ENCODE assay signal across 8 cellular contexts in genomic region chr15:50315814-50316630, GRCh38. TPM values are rescaled to one million over a fixed set of nuclear protein-coding genes. Genes with fewer than 3 reads are reported as not detected.
A peak's percentile ranks its signal among the peaks of the same experiment; 100 is the strongest.
DNase-seq lines count a peak whose midpoint lies in the region; ATAC-seq, FAIRE-seq and TF ChIP-seq lines count a peak whose summit lies in the region.

No MANE protein-coding gene starts in this region.

- RAD21 ChIA-PET in HCT116 (lab: Charles Lee; ENCODE audit: low non-redundant PET in 1 of 2, low total read pairs in 2 of 2, uncharacterized antibody in 2 of 2, unreplicated experiment in 2 of 2) = interaction anchor here (0.9 to 1.1 kb wide), 6 partner anchors 134 to 313 kb away, joined by 3 to 9 read pairs (median 5); partner anchors contain the start of gene SLC27A2 (in 1 of the 2)

- TF ChIP-seq CTCF in HCT116 (IDR thresholded peaks at IDR 0.05 in 2 of 3, conservative IDR thresholded peaks at IDR 0.05 in 1 of 3; ENCODE audit: borderline replicate concordance in 1 of 3, insufficient read depth in 1 of 3, low read depth in 2 of 3, low read length in 2 of 3) = peak; percentile 57 to 75 (median 58); a peak in 5 of 6 replicates

- peak; percentile 62 for ATAC-seq in HCT116
- no peak for ATAC-seq in HG02588 (IDR thresholded peaks at IDR 0.05; ENCODE audit: unreplicated experiment)
- no peak for ATAC-seq in HG03139 (IDR thresholded peaks at IDR 0.05; ENCODE audit: unreplicated experiment)

- POLR2A ChIA-PET in HCT116 (lab: Charles Lee) = interaction anchor here (1.0 kb wide), 2 partner anchors 16 to 168 kb away, joined by 4 to 5 read pairs; no protein-coding TSS in a partner anchor

- BruUV-seq in HCT116 (replicated peaks; lab: Mats Ljungman, UMichigan) = no TSS peak

- H2AFZ ChIP-seq in HCT116 (ENCODE audit: low read depth, low read length, poor library complexity, severe bottlenecking) = no peak overlapping the region

- DNase-seq in COR-L47 (lab: John Stamatoyannopoulos, UW) = peak; percentile 32
- peak; percentile 31 for DNase-seq in HCT116 (ENCODE audit: low read depth, low spot score)
- DNase-seq in NOMO-1 treated with DMSO at 0.1 percent for 48 hours (lab: John Stamatoyannopoulos, UW; ENCODE audit: unreplicated experiment) = peak; percentile 23
- peak; percentile 32 for DNase-seq in cerebellar cortex (ENCODE audit: low spot score)
- DNase-seq in midbrain (lab: John Stamatoyannopoulos, UW) = peak; percentile 34
- no peak for DNase-seq in H54 (ENCODE audit: insufficient read length, low spot score)

- no peak overlapping the region for H3K4me3 ChIP-seq in HCT116 (replicated peaks in 1 of 2; ENCODE audit: low read depth in 1 of 2, low read length in 2 of 2)

- no peaks in the 10 kb centered on the region for H3K36me3 ChIP-seq in HCT116 (ENCODE audit: control insufficient read depth in 1 of 2, insufficient read depth in 2 of 2, low read length in 2 of 2)

- intact Hi-C loops in HCT116 (cut with micrococcal nuclease) = loop anchor here (1.0 kb wide), 1 partner anchor 168 kb away; no protein-coding TSS in a partner anchor

- no peak for FAIRE-seq in H54 (lab: Jason Lieb, UNC)

- 0 out of 2 replicates have a peak, but pooled peaks cover 13% of the 10 kb centered on the region for H3K79me2 ChIP-seq in HCT116 (ENCODE audit: insufficient read depth, low read length)

- H3K9me3 ChIP-seq in HCT116 (ENCODE audit: control insufficient read depth in 1 of 2, insufficient read depth in 1 of 2, low read depth in 1 of 2, low read length in 2 of 2) = no peaks in the 10 kb centered on the region

- TF ChIP-seq RAD21 in HCT116 (IDR thresholded peaks at IDR 0.05; ENCODE audit: low read depth) = peak; percentile 74

- CTCF ChIA-PET in HCT116 (lab: Charles Lee) = interaction anchor here (0.7 to 2.4 kb wide), 38 partner anchors 9 to 1340 kb away, joined by 3 to 116 read pairs (median 4); partner anchors contain the start of genes FGF7, GABPB1 and SLC27A2

- H3K27me3 ChIP-seq in HCT116 (ENCODE audit: insufficient read depth, low read length) = no peaks in the 10 kb centered on the region

- 0 out of 2 replicates have a peak, but pooled peaks cover 5% of the 10 kb centered on the region for H4K20me1 ChIP-seq in HCT116 (ENCODE audit: insufficient read depth)

- TF ChIP-seq POLR2A in HCT116 (IDR thresholded peaks at IDR 0.05; ENCODE audit: borderline replicate concordance, extremely low read depth, insufficient read depth, insufficient read length) (no peak), H54 (IDR thresholded peaks at IDR 0.05; ENCODE audit: low read depth, low read length) (no peak)

- no peak overlapping the region; the same call in 1 of the 2 replicates for H3K4me2 ChIP-seq in HCT116 (ENCODE audit: low read length)

- H3K4me1 ChIP-seq in HCT116 (ENCODE audit: control insufficient read depth in 1 of 2, insufficient read depth in 2 of 2, low read length in 2 of 2) = no peaks in the 10 kb centered on the region; a peak in 1 of 4 replicates

- H3K27ac ChIP-seq in HCT116 (ENCODE audit: low read depth, low read length) = no peak overlapping the region

- H3K9ac ChIP-seq in HCT116 (ENCODE audit: low read length) = no peak overlapping the region

- H3K9me2 ChIP-seq in HCT116 (ENCODE audit: insufficient read depth) = no peaks in the 10 kb centered on the region

TF ChIP-seq in HCT116, 20 proteins besides CTCF, POLR2A, EP300 and RAD21:
- no peak for TF ChIP-seq ELF1 (IDR thresholded peaks at IDR 0.05; ENCODE audit: borderline replicate concordance, low read depth)
- TF ChIP-seq, protein P1, sequence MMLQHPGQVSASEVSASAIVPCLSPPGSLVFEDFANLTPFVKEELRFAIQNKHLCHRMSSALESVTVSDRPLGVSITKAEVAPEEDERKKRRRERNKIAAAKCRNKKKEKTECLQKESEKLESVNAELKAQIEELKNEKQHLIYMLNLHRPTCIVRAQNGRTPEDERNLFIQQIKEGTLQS (IDR thresholded peaks at IDR 0.05) = no peak
- no peak for TF ChIP-seq EZH2 (IDR thresholded peaks at IDR 0.05)
- no peak for TF ChIP-seq CBX3 (IDR thresholded peaks at IDR 0.05; ENCODE audit: low read depth)
- TF ChIP-seq SIN3A (IDR thresholded peaks at IDR 0.05; ENCODE audit: low read depth) = no peak
- no peak for TF ChIP-seq SRF (IDR thresholded peaks at IDR 0.05; ENCODE audit: low read depth)
- no peak for TF ChIP-seq EGR1 (IDR thresholded peaks at IDR 0.05; ENCODE audit: low read depth)
- no peak for TF ChIP-seq JUND (IDR thresholded peaks at IDR 0.05)
- no peak for TF ChIP-seq MAX (IDR thresholded peaks at IDR 0.05)

RNA-seq across cellular contexts. Expression of gene GABPB1, which starts 39.0 kb away (rescaled TPM):
- 20.1 TPM for total RNA-seq in HCT116 (2021; ENCODE audit: unreplicated experiment)
- 15.6 and 16.4 TPM in 2 replicates for polyA plus RNA-seq in HCT116 (2012)

RNA-seq across cellular contexts. Expression of gene HDC, which starts 50.5 kb away (rescaled TPM):
- total RNA-seq in HCT116 (2021; ENCODE audit: unreplicated experiment) = not detected
- 0.06 TPM in 1 of 2 replicates, not detected in the other for polyA plus RNA-seq in HCT116 (2012)
